In the genomic region with DNA sequence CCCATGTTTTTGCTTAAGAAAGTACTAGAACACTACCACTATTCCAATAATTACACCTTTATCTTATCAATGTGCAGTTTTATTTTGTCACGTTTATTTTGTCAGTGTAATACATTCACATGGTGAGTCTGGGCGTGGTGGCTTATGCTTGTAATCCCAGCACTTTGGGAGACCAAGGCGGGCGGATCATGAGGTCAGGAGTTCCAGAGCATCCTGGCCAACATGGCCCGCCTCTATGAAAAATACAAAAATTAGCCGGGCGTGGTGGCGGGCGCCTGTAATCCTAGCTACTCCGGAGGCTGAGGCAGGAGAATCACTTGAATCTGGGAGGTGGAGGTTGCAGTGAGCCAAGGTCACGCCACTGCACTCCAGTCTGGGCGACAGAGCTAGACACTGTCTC, we compare ENCODE assay signal across 9 cellular contexts. TPM values are rescaled to one million over a fixed set of nuclear protein-coding genes. Genes with fewer than 3 reads are reported as not detected.
"Had no signal": no experiment of that assay in that cellular context is flagged by ENCODE, and none has a peak within 500 bp of the region (broad histone marks: within the 10 kb centered on the region; RNA-seq: fewer than 3 reads in every experiment).

No MANE protein-coding gene starts in this region.

RNA-seq across cellular contexts. Expression of gene TMC4, which starts 21.5 kb away (rescaled TPM):
- total RNA-seq: OCI-LY7, RPMI7951, SJCRH30, SK-MEL-5 had no signal

RNA-seq across cellular contexts. Expression of gene LILRB3, which starts 28.3 kb away (rescaled TPM):
- total RNA-seq: LHCN-M2, MCF 10A, NCI-H460, OCI-LY7, PC-9, RPMI7951 had no signal
- polyA plus RNA-seq: SK-N-SH had no signal
